16 cellular contexts compared by ENCODE assay signal in genomic region chr1:33985656-33986055, GRCh38.
DNase-seq lines count a peak whose midpoint lies in the region; ATAC-seq and TF ChIP-seq lines count a peak whose summit lies in the region.
"Had no signal": no experiment of that assay in that cellular context is flagged by ENCODE, and none has a peak within 500 bp of the region (broad histone marks: within the 10 kb centered on the region; RNA-seq: fewer than 3 reads in every experiment).

No MANE protein-coding gene starts in this region.

- no peaks in the 10 kb centered on the region for H3K4me1 Mint-ChIP-seq in stimulated activated effector memory CD8-positive, alpha-beta T cell treated with anti-CD3 and anti-CD28 coated beads, Interleukin-12 subunit alpha, Interleukin-12 subunit beta, amount 100 ng/mL, for 72 hours
- H3K4me1 Mint-ChIP-seq: activated CD4-positive, alpha-beta T cell treated with anti-CD3 and anti-CD28 coated beads for 36 hours; CD4-positive, alpha-beta memory T cell; naive B cell had no signal

- H3K27ac Mint-ChIP-seq in stimulated activated effector memory CD8-positive, alpha-beta T cell treated with anti-CD3 and anti-CD28 coated beads, Interleukin-12 subunit alpha, Interleukin-12 subunit beta, amount 100 ng/mL, for 72 hours = no peak overlapping the region
- H3K27ac Mint-ChIP-seq: activated CD4-positive, alpha-beta T cell treated with anti-CD3 and anti-CD28 coated beads for 36 hours; CD4-positive, alpha-beta memory T cell; naive B cell; T-helper 2 cell treated with Interferon-gamma antibody and Interleukin-4, amounts not matched to agents 5 μg/mL and 100 μg/mL, for 36 hours had no signal

- H3K27ac ChIP-seq in fibroblast of lung (ENCODE audit: insufficient read depth, low read length) = peak overlapping the region; percentile 51
- H3K27ac ChIP-seq: brain microvascular endothelial cell had no signal

- no peaks in the 10 kb centered on the region for H3K9me3 Mint-ChIP-seq in stimulated activated effector memory CD8-positive, alpha-beta T cell treated with anti-CD3 and anti-CD28 coated beads, Interleukin-12 subunit alpha, Interleukin-12 subunit beta, amount 100 ng/mL, for 72 hours
- H3K9me3 Mint-ChIP-seq: CD4-positive, alpha-beta memory T cell; T-helper 2 cell treated with Interferon-gamma antibody and Interleukin-4, amounts not matched to agents 5 μg/mL and 100 μg/mL, for 36 hours had no signal

- no peaks in the 10 kb centered on the region for H3K9me3 ChIP-seq in fibroblast of lung (ENCODE audit: control insufficient read depth, insufficient read depth, low read depth, low read length)

- no peak overlapping the region for H3K4me3 ChIP-seq in fibroblast of lung (replicated peaks in 1 of 4; ENCODE audit: control extremely low read depth in 1 of 4, insufficient read depth in 1 of 4, low read depth in 3 of 4, low read length in 4 of 4)

- no peak overlapping the region for H3K9ac ChIP-seq in fibroblast of lung (ENCODE audit: insufficient read depth, low read length)

- H3K79me2 ChIP-seq in fibroblast of lung (ENCODE audit: control insufficient read depth, insufficient read depth, low read length) = no peaks in the 10 kb centered on the region

- H3K36me3 Mint-ChIP-seq in stimulated activated effector memory CD8-positive, alpha-beta T cell treated with anti-CD3 and anti-CD28 coated beads, Interleukin-12 subunit alpha, Interleukin-12 subunit beta, amount 100 ng/mL, for 72 hours = no peaks in the 10 kb centered on the region
- H3K36me3 Mint-ChIP-seq: CD4-positive, alpha-beta memory T cell; naive B cell had no signal

- H3K4me1 ChIP-seq in fibroblast of lung (ENCODE audit: control insufficient read depth, extremely low read depth, insufficient read depth, low read length) = peaks cover 11% of the 10 kb centered on the region

- H3K4me3 Mint-ChIP-seq in stimulated activated effector memory CD8-positive, alpha-beta T cell treated with anti-CD3 and anti-CD28 coated beads, Interleukin-12 subunit alpha, Interleukin-12 subunit beta, amount 100 ng/mL, for 72 hours = no peak overlapping the region
- H3K4me3 Mint-ChIP-seq: activated CD4-positive, alpha-beta T cell treated with anti-CD3 and anti-CD28 coated beads for 36 hours; CD4-positive, alpha-beta memory T cell; naive B cell; T-helper 2 cell treated with Interferon-gamma antibody and Interleukin-4, amounts not matched to agents 5 μg/mL and 100 μg/mL, for 36 hours had no signal

- TF ChIP-seq CTCF in fibroblast of lung (conservative IDR thresholded peaks at IDR 0.05 in 1 of 2, IDR thresholded peaks at IDR 0.05 in 1 of 2; ENCODE audit: low read depth in 1 of 2, low read length in 2 of 2) = no peak

- peak; percentile 16 for ATAC-seq in stimulated activated effector memory CD8-positive, alpha-beta T cell treated with anti-CD3 and anti-CD28 coated beads, Interleukin-12 subunit alpha, Interleukin-12 subunit beta, amount 100 ng/mL, for 72 hours
- no peak for ATAC-seq in HG02642 (IDR thresholded peaks at IDR 0.05; ENCODE audit: poor library complexity, unreplicated experiment)
- no peak for ATAC-seq in esophagus mucosa
- ATAC-seq: activated CD4-positive, alpha-beta T cell treated with anti-CD3 and anti-CD28 coated beads for 36 hours had no signal

- H3K36me3 ChIP-seq in fibroblast of lung (ENCODE audit: control insufficient read depth, insufficient read depth, low read length) = no peaks in the 10 kb centered on the region
- H3K36me3 ChIP-seq: brain microvascular endothelial cell had no signal

- H3K4me2 ChIP-seq in fibroblast of lung (ENCODE audit: extremely low read depth, insufficient read depth, low read length) = peak overlapping the region; percentile 54

- no peaks in the 10 kb centered on the region for H4K20me1 ChIP-seq in fibroblast of lung (ENCODE audit: control insufficient read depth, extremely low read depth, insufficient read depth, low read length)

- H2AFZ ChIP-seq in fibroblast of lung (ENCODE audit: low read length) = no peak overlapping the region

- H3K27me3 ChIP-seq in fibroblast of lung (ENCODE audit: control insufficient read depth, insufficient read depth, low read length) = no peaks in the 10 kb centered on the region
- H3K27me3 ChIP-seq: brain microvascular endothelial cell had no signal

- DNase-seq in GM03348 (ENCODE audit: low spot score) (peak; percentile 80), NCI-H226 (peak; percentile 15), fibroblast of lung (ENCODE audit: low read depth in 2 of 2) (peak in 1 of 2 donors; percentile 48), Ammon's horn (ENCODE audit: low spot score) (no peak)
- no peak for DNase-seq in stimulated activated effector memory CD8-positive, alpha-beta T cell treated with anti-CD3 and anti-CD28 coated beads, Interleukin-12 subunit alpha, Interleukin-12 subunit beta, amount 100 ng/mL, for 72 hours (ENCODE audit: low spot score in 2 of 2)
- DNase-seq: activated CD4-positive, alpha-beta T cell treated with anti-CD3 and anti-CD28 coated beads for 36 hours; activated naive CD4-positive, alpha-beta T cell treated with Interleukin-2 at 50 U/mL for 16 hours; brain microvascular endothelial cell; CD4-positive, alpha-beta memory T cell; effector CD4-positive, alpha-beta T cell; naive B cell; NCI-H1092; NCI-H2171 had no signal

Comparison
In these comparisons a context has a peak if more than half of its experiments do, and no peak if none do; other contexts are left out.
1. DNase-seq: peak in GM03348 (single experiment) and NCI-H226 (single experiment); none in stimulated activated effector memory CD8-positive, alpha-beta T cell treated with anti-CD3 and anti-CD28 coated beads, Interleukin-12 subunit alpha, Interleukin-12 subunit beta, amount 100 ng/mL, for 72 hours (0 of 2) and Ammon's horn (single experiment).